9 cellular contexts compared by ENCODE assay signal in the genomic region with DNA sequence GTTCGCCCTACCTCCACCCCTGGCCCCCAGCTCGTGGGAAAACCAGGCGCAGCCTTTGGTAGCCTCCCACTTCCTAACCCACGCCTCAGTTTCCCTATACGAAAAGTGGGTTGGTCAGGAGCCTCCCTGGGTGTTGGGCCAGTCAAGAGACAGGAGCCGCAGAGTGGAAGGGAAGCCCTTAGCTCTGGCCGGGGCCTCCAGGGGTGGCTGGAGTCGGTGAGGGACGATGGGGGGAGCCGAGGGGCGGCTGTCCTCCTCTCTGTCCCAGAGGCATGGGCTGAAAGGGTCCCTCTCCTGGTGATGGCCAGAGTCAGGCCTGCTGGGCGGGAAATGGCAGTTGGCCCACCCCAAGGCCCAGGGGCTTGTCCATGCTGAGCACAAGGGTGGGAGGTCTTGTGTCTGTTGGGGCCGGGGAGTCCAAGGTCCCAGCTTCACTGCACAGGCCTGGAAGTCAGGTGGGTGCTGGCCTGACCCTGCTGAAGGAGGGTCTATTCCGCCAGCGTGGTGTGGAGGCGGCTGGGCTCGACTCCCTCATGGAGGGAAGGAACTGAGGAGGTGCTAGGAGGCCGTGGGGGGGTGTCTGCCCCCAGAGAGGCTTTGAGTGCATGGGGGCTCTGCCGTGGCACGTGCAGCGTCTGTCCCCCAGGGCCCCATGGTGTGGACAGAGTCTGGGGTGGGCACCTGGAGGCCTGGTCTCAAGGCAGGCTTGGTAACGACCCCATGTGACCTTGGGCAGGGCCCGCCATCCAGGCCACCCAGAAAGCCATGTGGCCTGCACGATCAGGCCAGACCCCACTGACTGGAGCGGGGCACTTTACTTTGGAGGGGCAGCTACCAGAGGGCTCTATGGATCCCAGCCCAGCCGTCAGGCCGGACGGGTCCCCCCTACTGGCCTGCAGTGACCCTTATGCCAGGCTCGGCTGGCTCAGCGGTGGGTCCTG. TPM values are rescaled to one million over a fixed set of nuclear protein-coding genes. Genes with fewer than 3 reads are reported as not detected.
DNase-seq lines count a peak whose midpoint lies in the region; ATAC-seq and TF ChIP-seq lines count a peak whose summit lies in the region.
"Had no signal": no experiment of that assay in that cellular context is flagged by ENCODE, and none has a peak within 500 bp of the region (broad histone marks: within the 10 kb centered on the region; RNA-seq: fewer than 3 reads in every experiment).

No MANE protein-coding gene starts in this region.

- no peaks in the 10 kb centered on the region for H3K79me2 ChIP-seq in H9 (ENCODE audit: insufficient read depth, low read length)

- H3K4me3 Mint-ChIP-seq in H9 (peak overlapping the region; percentile 30 to 72; a peak in 4 of 5 replicates), activated B cell treated with CpG ODN at 0.5 μM for 24 hours (peak overlapping the region; percentile 78)

- peaks cover 2% of the 10 kb centered on the region for H4K20me1 ChIP-seq in H9 (ENCODE audit: control insufficient read depth, insufficient read depth, insufficient read length)

- H2BK15ac ChIP-seq in H9 (ENCODE audit: low read depth, low read length): no peak overlapping the region

- TF ChIP-seq POLR2A in spleen (IDR thresholded peaks at IDR 0.05): no peak

- H3K27me3 ChIP-seq in H9 (ENCODE audit: insufficient read depth, low read length) (peaks cover 22% of the 10 kb centered on the region; the same call in 1 of the 2 replicates), spleen (replicated peaks in 1 of 7) (no peaks in the 10 kb centered on the region)

- H2BK20ac ChIP-seq in H9 (ENCODE audit: low read depth, low read length, poor library complexity, severe bottlenecking): no peak overlapping the region

- no peaks in the 10 kb centered on the region for H3K9me3 Mint-ChIP-seq in H9
- no peaks in the 10 kb centered on the region for H3K9me3 Mint-ChIP-seq in activated B cell treated with CpG ODN at 0.5 μM for 24 hours

- H3K23me2 ChIP-seq in H9 (ENCODE audit: insufficient read length, low read depth, low read length, poor library complexity, severe bottlenecking): peaks cover 11% of the 10 kb centered on the region

- TF ChIP-seq CTCF in H9 (conservative IDR thresholded peaks at IDR 0.05): no peak
- TF ChIP-seq CTCF in activated B cell treated with CpG ODN at 0.5 μM for 24 hours (IDR thresholded peaks at IDR 0.05): no peak
- TF ChIP-seq CTCF in spleen (IDR thresholded peaks at IDR 0.05 in 8 of 11, conservative IDR thresholded peaks at IDR 0.05 in 3 of 11): no peak

- H3K4ac ChIP-seq in H9 (ENCODE audit: low read depth, low read length): no peak overlapping the region

- peaks cover 0 to 13% (median 0%) of the 10 kb centered on the region in 6 donors for H3K36me3 ChIP-seq in spleen

- H3K18ac ChIP-seq in H9 (ENCODE audit: insufficient read length, low read depth, low read length): no peak overlapping the region

- H2BK12ac ChIP-seq in H9 (ENCODE audit: insufficient read length, low read depth, low read length): no peak overlapping the region

- ATAC-seq in activated B cell treated with CpG ODN at 0.5 μM for 24 hours (ENCODE audit: low read depth): no peak

- H3K14ac ChIP-seq in H9 (ENCODE audit: insufficient read depth, low read length): no peak overlapping the region

- H4K5ac ChIP-seq in H9 (ENCODE audit: insufficient read length, low read depth, low read length): no peak overlapping the region

- H3K36me3 Mint-ChIP-seq in H9 (ENCODE audit: insufficient read depth in 1 of 3, low read depth in 3 of 3) (no peaks in the 10 kb centered on the region), activated B cell treated with CpG ODN at 0.5 μM for 24 hours (ENCODE audit: low read depth) (no peaks in the 10 kb centered on the region)

- intact Hi-C loops in activated B cell treated with CpG ODN at 0.5 μM for 24 hours (cut with micrococcal nuclease): loop anchor here (1.0 to 10.0 kb wide), 4 partner anchors 24 to 325 kb away; a partner anchor contains a TSS
- intact Hi-C loops in spleen (cut with DNase I; ENCODE audit: low total_unique reads): no loop called here

- H3K4me1 ChIP-seq in H9 (ENCODE audit: insufficient read depth, low read length) (no peaks in the 10 kb centered on the region), spleen (peaks cover 32 to 97% (median 73%) of the 10 kb centered on the region in 6 donors)

- no peak overlapping the region for H3K9ac ChIP-seq in H9 (ENCODE audit: extremely low read depth, insufficient read length, low read length)
- H3K9ac ChIP-seq: KMS-11 had no signal

- H2AFZ ChIP-seq in H9 (ENCODE audit: low read length): no peak overlapping the region

- CTCF ChIA-PET in activated B cell treated with CpG ODN at 0.5 μM for 24 hours (lab: Charles Lee): interaction anchor here (2.0 kb wide), 1 partner anchor 24 kb away, joined by 8 read pairs; no protein-coding TSS in a partner anchor

- DNase-seq in H9 (no peak), activated B cell treated with CpG ODN at 0.5 μM for 24 hours (no peak), hepatic stellate cell (ENCODE audit: low spot score) (peak; percentile 43), spleen (peak; percentile 87), AG20443 (ENCODE audit: low spot score) (no peak), GM03348 (ENCODE audit: low spot score) (no peak), NCI-H1436 (lab: John Stamatoyannopoulos, UW) (no peak), NCI-H1694 (lab: John Stamatoyannopoulos, UW) (no peak)

- H2AK5ac ChIP-seq in H9 (ENCODE audit: insufficient read length, low read length): no peak overlapping the region

- H3T11ph ChIP-seq in H9 (ENCODE audit: low read length): no peak overlapping the region

- POLR2A ChIA-PET in activated B cell treated with CpG ODN at 0.5 μM for 24 hours (lab: Charles Lee): interaction anchor here (0.9 to 4.0 kb wide), 8 partner anchors 10 to 193 kb away, joined by 3 to 60 read pairs (median 10); a partner anchor contains a TSS

- H3K27ac ChIP-seq in H9 (ENCODE audit: insufficient read length, low read depth, low read length) (no peak overlapping the region), spleen (peak overlapping the region; percentile 85 to 100 (median 98))
- H3K27ac ChIP-seq: KMS-11 had no signal

- no peaks in the 10 kb centered on the region for H3K79me1 ChIP-seq in H9 (ENCODE audit: insufficient read depth, low read depth, low read length, poor library complexity, severe bottlenecking)

- H4K8ac ChIP-seq in H9 (replicated peaks; ENCODE audit: insufficient read length, low read depth, low read length): no peak overlapping the region

- peaks cover 48% of the 10 kb centered on the region for H3K27me3 Mint-ChIP-seq in H9 (ENCODE audit: low read depth)
- H3K27me3 Mint-ChIP-seq in activated B cell treated with CpG ODN at 0.5 μM for 24 hours: no peaks in the 10 kb centered on the region

- H3K4me3 ChIP-seq in spleen: peak overlapping the region; percentile 34 to 85 (median 56)

- H3K27ac Mint-ChIP-seq in H9 (no peak overlapping the region), activated B cell treated with CpG ODN at 0.5 μM for 24 hours (peak overlapping the region; percentile 50)

- no peak overlapping the region for H3K4me2 ChIP-seq in H9 (ENCODE audit: insufficient read depth, insufficient read length, low read length)
- H3K4me2 ChIP-seq: KMS-11 had no signal

- H3K9me3 ChIP-seq in H9 (ENCODE audit: control insufficient read depth, low read depth, low read length) (no peaks in the 10 kb centered on the region), spleen (no peaks in the 10 kb centered on the region)

- H2BK120ac ChIP-seq in H9 (ENCODE audit: low read depth, low read length, poor library complexity, severe bottlenecking): no peak overlapping the region

- no CpG with 5 or more reads among the region's 30 CpGs for WGBS in H9 (ENCODE audit: extremely low coverage, insufficient read length, low lambda C conversion rate)
- 61 to 71% (median 66%) methylated on average over 20 to 30 of the region's 30 CpGs for WGBS in spleen, 5 donors

- no peak overlapping the region for H3K23ac ChIP-seq in H9 (ENCODE audit: insufficient read length, low read depth, low read length)

- peaks cover 2 to 11% of the 10 kb centered on the region in 2 experiments; a peak in 3 of 4 replicates for H3K4me1 Mint-ChIP-seq in H9
- peaks cover 32% of the 10 kb centered on the region for H3K4me1 Mint-ChIP-seq in activated B cell treated with CpG ODN at 0.5 μM for 24 hours

- no peak overlapping the region for H3K56ac ChIP-seq in H9 (ENCODE audit: insufficient read length, low read depth, low read length)

- H4K91ac ChIP-seq in H9 (ENCODE audit: insufficient read length, low read depth, low read length): no peak overlapping the region

- no peak overlapping the region for H2BK5ac ChIP-seq in H9 (ENCODE audit: insufficient read length, low read length)

RNA-seq across cellular contexts. Expression of a gene that starts 1.1 kb away (rescaled TPM):
- total RNA-seq in H9 (2021): 26.0 and 28.4 TPM in 2 replicates
- total RNA-seq in activated B cell treated with CpG ODN at 0.5 μM for 24 hours: 24.6 and 26.5 TPM in 2 replicates
- 100 to 1,000 TPM in 3 of 7 donors, 10 to 100 TPM in 4; 41.7 to 185 (median 91.6) TPM for total RNA-seq in spleen
- polyA plus RNA-seq in spleen: 10 to 100 TPM; 11.1 to 28.2 (median 16.5) TPM

RNA-seq across cellular contexts. Expression of a gene that starts 17.3 kb away (rescaled TPM):
- 11.0 and 14.6 TPM in 2 replicates for total RNA-seq in H9 (2021)
- total RNA-seq in activated B cell treated with CpG ODN at 0.5 μM for 24 hours: 56.6 TPM in 2 replicates
- 10 to 100 TPM; 28.8 to 59.6 (median 43.6) TPM for total RNA-seq in spleen
- 100 to 1,000 TPM in 1 of 3 donors, 10 to 100 TPM in 2; 82.4 to 164 (median 83.0) TPM for polyA plus RNA-seq in spleen

RNA-seq across cellular contexts. Expression of a gene that starts 43.5 kb away (rescaled TPM):
- 137 and 144 TPM in 2 replicates for total RNA-seq in H9 (2021)
- total RNA-seq in activated B cell treated with CpG ODN at 0.5 μM for 24 hours: 147 and 170 TPM in 2 replicates
- total RNA-seq in spleen: 100 to 1,000 TPM in 5 of 7 donors, 10 to 100 TPM in 2; 74.3 to 216 (median 160) TPM
- polyA plus RNA-seq in spleen: 100 to 1,000 TPM in 1 of 3 donors, 10 to 100 TPM in 2; 46.5 to 122 (median 67.2) TPM

Comparison
In these comparisons a context has a peak if more than half of its experiments do, and no peak if none do; other contexts are left out.
1. DNase-seq: peak in hepatic stellate cell (single experiment) and spleen (single experiment); none in H9 (single experiment), activated B cell treated with CpG ODN at 0.5 μM for 24 hours (single experiment), AG20443 (single experiment), GM03348 (single experiment), NCI-H1436 (single experiment) and NCI-H1694 (single experiment).